8 cellular contexts compared by ENCODE assay signal in the genomic region with DNA sequence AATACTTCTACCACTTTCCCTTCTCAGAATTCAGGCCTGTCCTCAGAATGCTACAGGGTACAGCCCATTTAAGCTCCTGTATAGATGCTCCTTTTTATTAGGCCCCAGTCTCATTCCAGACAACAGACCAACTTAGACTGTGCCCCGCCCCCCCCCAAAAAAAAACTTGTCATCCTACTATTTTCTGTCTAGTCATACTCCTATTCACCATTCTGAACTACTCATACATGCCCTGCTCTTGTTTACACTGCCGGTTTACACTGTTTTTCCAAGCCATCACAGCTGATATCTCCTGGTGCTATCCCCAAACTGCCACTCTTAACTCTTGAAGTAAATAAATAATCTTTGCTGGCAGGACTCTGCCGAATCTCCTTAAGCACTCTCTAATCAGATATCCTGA.
DNase-seq lines count a peak whose midpoint lies in the region; TF ChIP-seq lines count a peak whose summit lies in the region.
"Not testable (repeated sequence)": the region's sequence is repeated elsewhere in the genome, so short reads cannot be mapped to it uniquely, and the experiment has no call there.

No MANE protein-coding gene starts in this region.

- H3K36me3 ChIP-seq in MG63; brain microvascular endothelial cell (replicated peaks): not testable (repeated sequence)

- peak overlapping the region; percentile 49 for H3K27ac ChIP-seq in brain microvascular endothelial cell

- H3K4me3 ChIP-seq in MG63; brain microvascular endothelial cell (ENCODE audit: low read depth, low read length); epithelial cell of esophagus (ENCODE audit: low read length): not testable (repeated sequence)

- not testable (repeated sequence) for TF ChIP-seq CTCF in brain microvascular endothelial cell (IDR thresholded peaks at IDR 0.05; ENCODE audit: low read depth, low read length, missing control alignments); epithelial cell of esophagus (IDR thresholded peaks at IDR 0.05; ENCODE audit: insufficient read depth, low read depth, low read length, missing control alignments); osteocyte (IDR thresholded peaks at IDR 0.05)

- H3K9me3 Mint-ChIP-seq in osteocyte (ENCODE audit: unreplicated experiment): not testable (repeated sequence)

- not testable (repeated sequence) for H3K27me3 Mint-ChIP-seq in osteocyte (ENCODE audit: unreplicated experiment)

- H3K27me3 ChIP-seq in MG63; brain microvascular endothelial cell (replicated peaks): not testable (repeated sequence)

- peaks cover 59% of the 10 kb centered on the region for H3K4me1 Mint-ChIP-seq in osteocyte (ENCODE audit: unreplicated experiment)

- in situ Hi-C loops in brain microvascular endothelial cell (cut with HindIII; ENCODE audit: low pct_ligation_motif_present, low sequenced_read_pairs): not testable (repeated sequence)

- not testable (repeated sequence) for H3K9me3 ChIP-seq in MG63

- DNase-seq in A172 (ENCODE audit: low spot score) (peak; percentile 46), EL (peak; percentile 38), HK-2 (ENCODE audit: unreplicated experiment) (peak; percentile 29), MG63 (peak; percentile 28), T1000 (lab: John Stamatoyannopoulos, UW) (peak; percentile 4), brain microvascular endothelial cell (peak; percentile 68), epithelial cell of esophagus (ENCODE audit: low read depth) (peak; percentile 42)
- DNase-seq in osteocyte (ENCODE audit: extremely low spot score, unreplicated experiment): not testable (repeated sequence)

- not testable (repeated sequence) for H3K4me3 Mint-ChIP-seq in osteocyte (ENCODE audit: unreplicated experiment)

- not testable (repeated sequence) for H3K36me3 Mint-ChIP-seq in osteocyte (ENCODE audit: unreplicated experiment)

- H3K27ac Mint-ChIP-seq in osteocyte (ENCODE audit: unreplicated experiment): peak overlapping the region; percentile 92
